ENCODE assay signal across 8 cellular contexts in the genomic region with DNA sequence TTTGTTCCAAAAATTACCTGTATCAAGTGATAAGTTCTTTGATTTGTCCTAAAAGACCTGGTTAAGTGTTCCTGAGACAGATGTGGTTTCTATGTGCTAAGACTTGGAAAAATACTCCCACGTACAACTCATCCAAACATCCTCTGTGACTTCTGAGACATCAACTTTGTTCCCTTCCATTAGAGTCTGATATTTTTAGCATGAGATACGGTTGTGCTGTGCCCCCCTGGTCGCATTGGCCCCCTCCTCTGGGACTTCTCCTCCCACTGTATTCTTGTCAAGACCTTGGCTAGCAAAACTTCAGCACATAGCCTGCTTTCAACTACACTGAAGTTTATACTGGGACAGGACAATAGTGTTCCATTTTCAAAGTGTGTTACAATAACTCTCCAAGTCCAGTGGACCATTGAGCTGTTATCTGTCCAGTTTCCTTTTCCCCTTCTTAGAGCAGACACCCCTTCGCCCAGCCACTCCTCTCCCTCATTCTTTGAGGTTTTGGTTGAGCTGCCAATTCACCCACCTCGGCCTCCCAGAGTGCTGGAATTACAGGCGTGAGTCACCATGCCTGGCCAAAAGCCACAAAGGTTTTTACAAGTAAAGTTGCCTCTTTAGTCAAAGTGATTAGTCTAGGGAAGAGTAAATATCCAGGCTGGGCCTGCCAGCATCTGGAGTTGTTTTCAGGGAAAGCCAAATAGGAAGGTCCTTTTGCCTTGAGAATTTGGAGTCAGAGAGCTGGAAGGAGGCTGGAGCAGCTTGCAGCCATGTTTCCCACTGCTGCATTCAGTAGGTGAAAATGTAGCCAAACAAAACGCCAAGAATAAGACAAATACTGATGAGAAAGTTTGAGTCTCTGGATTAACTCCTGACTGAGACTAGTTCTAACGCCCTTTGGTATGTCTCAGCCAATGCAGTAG. TPM values are rescaled to one million over a fixed set of nuclear protein-coding genes. Genes with fewer than 3 reads are reported as not detected.
DNase-seq lines count a peak whose midpoint lies in the region; FAIRE-seq and TF ChIP-seq lines count a peak whose summit lies in the region.

No MANE protein-coding gene starts in this region.

- no peaks in the 10 kb centered on the region for H3K27me3 Mint-ChIP-seq in astrocyte (ENCODE audit: low read depth, unreplicated experiment)

- no peak for TF ChIP-seq POLR2A in testis (IDR thresholded peaks at IDR 0.05)

- H3K4me1 ChIP-seq in astrocyte (ENCODE audit: insufficient read depth, low read length) (peaks cover 20% of the 10 kb centered on the region), testis (no peaks in the 10 kb centered on the region)

- DNase-seq in AG08395 (ENCODE audit: low spot score): peak; percentile 83
- DNase-seq in HT-29 (ENCODE audit: low spot score): peak; percentile 89
- peak; percentile 98 for DNase-seq in astrocyte (ENCODE audit: low read depth)
- peak; percentile 95 for DNase-seq in kidney epithelial cell (ENCODE audit: low read depth)
- peak; percentile 16 for DNase-seq in testis
- no peak for DNase-seq in NAMALWA (ENCODE audit: low spot score)
- no peak for DNase-seq in SIG-M5 (lab: John Stamatoyannopoulos, UW)
- no peak for DNase-seq in cerebellar cortex (ENCODE audit: low spot score)

- no peaks in the 10 kb centered on the region for H4K20me1 ChIP-seq in astrocyte (ENCODE audit: insufficient read depth, low read length)

- H3K36me3 ChIP-seq in astrocyte (ENCODE audit: insufficient read depth, low read length) (no peaks in the 10 kb centered on the region), kidney epithelial cell (ENCODE audit: control insufficient read depth, insufficient read depth, low read length) (no peaks in the 10 kb centered on the region), testis (ENCODE audit: low read depth, missing control alignments) (no peaks in the 10 kb centered on the region)

- H3K4me3 ChIP-seq in astrocyte (ENCODE audit: insufficient read depth, low read depth, low read length) (peak overlapping the region; percentile 40), kidney epithelial cell (ENCODE audit: low read depth, low read length) (no peak overlapping the region), testis (no peak overlapping the region)

- H3K27me3 ChIP-seq in astrocyte (ENCODE audit: insufficient read depth, low read length): no peaks in the 10 kb centered on the region
- no peaks in the 10 kb centered on the region for H3K27me3 ChIP-seq in kidney epithelial cell (ENCODE audit: control insufficient read depth, insufficient read depth, low read length)
- no peaks in the 10 kb centered on the region for H3K27me3 ChIP-seq in testis

- peaks cover 44% of the 10 kb centered on the region for H3K4me1 Mint-ChIP-seq in astrocyte (ENCODE audit: low read depth, unreplicated experiment)

- 50 to 58% methylated on average over 8 of the region's 8 CpGs for WGBS in testis, 2 donors

- H3K27ac Mint-ChIP-seq in astrocyte (ENCODE audit: unreplicated experiment): peak overlapping the region; percentile 95

- H3K27ac ChIP-seq in astrocyte (ENCODE audit: low read depth, low read length) (peak overlapping the region; percentile 82), testis (no peak overlapping the region)

- H3K4me3 Mint-ChIP-seq in astrocyte (ENCODE audit: unreplicated experiment): peak overlapping the region; percentile 67

- intact Hi-C loops in testis (cut with DNase I; ENCODE audit: low total_unique reads): no loop called here

- H3K9me3 Mint-ChIP-seq in astrocyte (ENCODE audit: unreplicated experiment): no peaks in the 10 kb centered on the region

- TF ChIP-seq CTCF in astrocyte (IDR thresholded peaks at IDR 0.05; ENCODE audit: insufficient read depth, low read depth, low read length) (no peak), kidney epithelial cell (IDR thresholded peaks at IDR 0.05; ENCODE audit: insufficient read depth, low read length, poor library complexity, severe bottlenecking) (no peak), testis (IDR thresholded peaks at IDR 0.05) (no peak)

- H3K4me2 ChIP-seq in astrocyte (ENCODE audit: low read length): peak overlapping the region; percentile 80

- no peaks in the 10 kb centered on the region for H3K9me3 ChIP-seq in astrocyte (ENCODE audit: insufficient read depth, low read depth, low read length)
- H3K9me3 ChIP-seq in testis: no peaks in the 10 kb centered on the region

- H2AFZ ChIP-seq in astrocyte (ENCODE audit: low read depth, low read length): peak overlapping the region; percentile 46

- H3K9ac ChIP-seq in astrocyte (ENCODE audit: low read length): peak overlapping the region; percentile 56

- H3K36me3 Mint-ChIP-seq in astrocyte (ENCODE audit: low read depth, unreplicated experiment): peaks cover 1% of the 10 kb centered on the region

- H3K79me2 ChIP-seq in astrocyte (ENCODE audit: insufficient read depth, low read length): no peaks in the 10 kb centered on the region

- FAIRE-seq in astrocyte (lab: Jason Lieb, UNC): peak; percentile 97

RNA-seq across cellular contexts. Expression of a gene that starts 17.8 kb away (rescaled TPM):
- total RNA-seq in HT-29 (2014; rRNA removed; shearing (Covaris generic)): 20.0 and 25.3 TPM in 2 replicates
- 316 and 320 TPM in 2 replicates for total RNA-seq in astrocyte
- total RNA-seq in kidney epithelial cell: 54.7 and 58.1 TPM in 2 replicates
- total RNA-seq in testis: 10 to 100 TPM; 14.9 to 23.5 TPM
- 64.3 TPM for polyA plus RNA-seq in testis (ENCODE audit: insufficient read depth, low read depth, low replicate concordance)

Comparison
In these comparisons a context has a peak if more than half of its experiments do, and no peak if none do; other contexts are left out.
1. DNase-seq: peak in AG08395 (single experiment), HT-29 (single experiment), astrocyte (single experiment), kidney epithelial cell (single experiment) and testis (single experiment); none in NAMALWA (single experiment), SIG-M5 (single experiment) and cerebellar cortex (single experiment).